ENCODE assay signal across 6 cellular contexts in the genomic region with DNA sequence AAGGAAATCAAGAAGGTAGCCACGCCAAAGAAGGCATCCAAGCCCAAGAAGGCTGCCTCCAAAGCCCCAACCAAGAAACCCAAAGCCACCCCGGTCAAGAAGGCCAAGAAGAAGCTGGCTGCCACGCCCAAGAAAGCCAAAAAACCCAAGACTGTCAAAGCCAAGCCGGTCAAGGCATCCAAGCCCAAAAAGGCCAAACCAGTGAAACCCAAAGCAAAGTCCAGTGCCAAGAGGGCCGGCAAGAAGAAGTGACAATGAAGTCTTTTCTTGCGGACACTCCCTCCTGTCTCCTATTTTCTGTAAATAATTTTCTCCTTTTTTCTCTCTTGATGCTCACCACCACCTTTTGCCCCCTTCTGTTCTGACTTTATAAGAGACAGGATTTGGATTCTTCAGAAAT. TPM values are rescaled to one million over a fixed set of nuclear protein-coding genes. Genes with fewer than 3 reads are reported as not detected.
A peak's percentile ranks its signal among the peaks of the same experiment; 100 is the strongest.
DNase-seq lines count a peak whose midpoint lies in the region; ATAC-seq and TF ChIP-seq lines count a peak whose summit lies in the region.

No MANE protein-coding gene starts in this region.

- H3K36me3 Mint-ChIP-seq in stimulated activated effector memory CD8-positive, alpha-beta T cell treated with anti-CD3 and anti-CD28 coated beads, Interleukin-12 subunit alpha, Interleukin-12 subunit beta, amount 100 ng/mL, for 72 hours, result no peaks in the 10 kb centered on the region

- H3K27ac ChIP-seq in SK-N-MC, result no peak overlapping the region
- peak overlapping the region; percentile 85 for H3K27ac ChIP-seq in fibroblast of lung (ENCODE audit: insufficient read depth, low read length)

- H2AFZ ChIP-seq in fibroblast of lung (ENCODE audit: low read length), result no peak overlapping the region

- H3K9ac ChIP-seq in SK-N-MC (ENCODE audit: insufficient read length) (peak overlapping the region; percentile 84), fibroblast of lung (ENCODE audit: insufficient read depth, low read length) (peak overlapping the region; percentile 85)

- H3K27me3 ChIP-seq in fibroblast of lung (ENCODE audit: control insufficient read depth, insufficient read depth, low read length), result no peaks in the 10 kb centered on the region

- H3K79me2 ChIP-seq in fibroblast of lung (ENCODE audit: control insufficient read depth, insufficient read depth, low read length), result peaks cover 19% of the 10 kb centered on the region

- DNase-seq in SK-N-MC (ENCODE audit: low read depth, low spot score) (no peak), fibroblast of lung (ENCODE audit: low read depth in 2 of 2) (no peak), globus pallidus (ENCODE audit: low spot score) (no peak), GF-D8 (lab: John Stamatoyannopoulos, UW) (no peak)
- no peak for DNase-seq in stimulated activated effector memory CD8-positive, alpha-beta T cell treated with anti-CD3 and anti-CD28 coated beads, Interleukin-12 subunit alpha, Interleukin-12 subunit beta, amount 100 ng/mL, for 72 hours (ENCODE audit: low spot score in 2 of 2)

- H3K9me3 Mint-ChIP-seq in stimulated activated effector memory CD8-positive, alpha-beta T cell treated with anti-CD3 and anti-CD28 coated beads, Interleukin-12 subunit alpha, Interleukin-12 subunit beta, amount 100 ng/mL, for 72 hours, result no peaks in the 10 kb centered on the region

- no peak for TF ChIP-seq CTCF in fibroblast of lung (conservative IDR thresholded peaks at IDR 0.05 in 1 of 2, IDR thresholded peaks at IDR 0.05 in 1 of 2; ENCODE audit: low read depth in 1 of 2, low read length in 2 of 2)

- peak overlapping the region; percentile 79 for H3K4me3 ChIP-seq in SK-N-MC
- peak overlapping the region; percentile 71 to 89 (median 80) for H3K4me3 ChIP-seq in fibroblast of lung (replicated peaks in 1 of 4; ENCODE audit: control extremely low read depth in 1 of 4, insufficient read depth in 1 of 4, low read depth in 3 of 4, low read length in 4 of 4)

- H3K4me1 ChIP-seq in fibroblast of lung (ENCODE audit: control insufficient read depth, extremely low read depth, insufficient read depth, low read length), result peaks cover 12% of the 10 kb centered on the region

- H3K4me1 Mint-ChIP-seq in stimulated activated effector memory CD8-positive, alpha-beta T cell treated with anti-CD3 and anti-CD28 coated beads, Interleukin-12 subunit alpha, Interleukin-12 subunit beta, amount 100 ng/mL, for 72 hours, result peaks cover 39% of the 10 kb centered on the region

- no peak for ATAC-seq in stimulated activated effector memory CD8-positive, alpha-beta T cell treated with anti-CD3 and anti-CD28 coated beads, Interleukin-12 subunit alpha, Interleukin-12 subunit beta, amount 100 ng/mL, for 72 hours
- no peak for ATAC-seq in GM21576 (IDR thresholded peaks at IDR 0.05; ENCODE audit: unreplicated experiment)

- H4K20me1 ChIP-seq in fibroblast of lung (ENCODE audit: control insufficient read depth, extremely low read depth, insufficient read depth, low read length), result no peaks in the 10 kb centered on the region

- H3K9me3 ChIP-seq in SK-N-MC (ENCODE audit: low read depth, low read length) (no peaks in the 10 kb centered on the region), fibroblast of lung (ENCODE audit: control insufficient read depth, insufficient read depth, low read depth, low read length) (no peaks in the 10 kb centered on the region)

- peak overlapping the region; percentile 95 for H3K4me2 ChIP-seq in fibroblast of lung (ENCODE audit: extremely low read depth, insufficient read depth, low read length)

- no peak overlapping the region for H3K27ac Mint-ChIP-seq in stimulated activated effector memory CD8-positive, alpha-beta T cell treated with anti-CD3 and anti-CD28 coated beads, Interleukin-12 subunit alpha, Interleukin-12 subunit beta, amount 100 ng/mL, for 72 hours

- peak overlapping the region; percentile 72 for H3K4me3 Mint-ChIP-seq in stimulated activated effector memory CD8-positive, alpha-beta T cell treated with anti-CD3 and anti-CD28 coated beads, Interleukin-12 subunit alpha, Interleukin-12 subunit beta, amount 100 ng/mL, for 72 hours

- no peaks in the 10 kb centered on the region for H3K36me3 ChIP-seq in SK-N-MC (ENCODE audit: insufficient read depth, low read length)
- no peaks in the 10 kb centered on the region for H3K36me3 ChIP-seq in fibroblast of lung (ENCODE audit: control insufficient read depth, insufficient read depth, low read length)

RNA-seq across cellular contexts. Expression of a gene that starts 1.9 kb away (rescaled TPM):
- 7.7 and 11.9 TPM in 2 replicates for total RNA-seq in fibroblast of lung
- polyA plus RNA-seq in fibroblast of lung, result 6.6 and 11.0 TPM in 2 replicates
- 14.0 and 25.6 TPM in 2 replicates for polyA plus RNA-seq in fibroblast of lung (2012)
- polyA minus RNA-seq in fibroblast of lung (ENCODE audit: low replicate concordance), result 14.6 and 20.8 TPM in 2 replicates

RNA-seq across cellular contexts. Expression of a gene that starts 17.3 kb away (rescaled TPM):
- total RNA-seq in fibroblast of lung, result not detected in 2 replicates
- polyA plus RNA-seq in fibroblast of lung, result not detected in 2 replicates
- not detected in 2 replicates for polyA plus RNA-seq in fibroblast of lung (2012)
- not detected in 2 replicates for polyA minus RNA-seq in fibroblast of lung (ENCODE audit: low replicate concordance)

RNA-seq across cellular contexts. Expression of a gene that starts 38.3 kb away (rescaled TPM):
- total RNA-seq in fibroblast of lung, result 12.1 and 16.2 TPM in 2 replicates
- polyA plus RNA-seq in fibroblast of lung, result 13.2 and 13.9 TPM in 2 replicates
- 16.3 and 16.5 TPM in 2 replicates for polyA plus RNA-seq in fibroblast of lung (2012)
- 30.9 and 42.2 TPM in 2 replicates for polyA minus RNA-seq in fibroblast of lung (ENCODE audit: low replicate concordance)

RNA-seq across cellular contexts. Expression of a gene that starts 43.3 kb away (rescaled TPM):
- total RNA-seq in fibroblast of lung, result 288 and 404 TPM in 2 replicates
- polyA plus RNA-seq in fibroblast of lung, result 509 and 515 TPM in 2 replicates
- 606 and 625 TPM in 2 replicates for polyA plus RNA-seq in fibroblast of lung (2012)
- 359 and 395 TPM in 2 replicates for polyA minus RNA-seq in fibroblast of lung (ENCODE audit: low replicate concordance)
